ENCODE assay signal across 8 cellular contexts in genomic region chr20:64069614-64070243, GRCh38. TPM values are rescaled to one million over a fixed set of nuclear protein-coding genes. Genes with fewer than 3 reads are reported as not detected.
DNase-seq lines count a peak whose midpoint lies in the region; TF ChIP-seq lines count a peak whose summit lies in the region.

No MANE protein-coding gene starts in this region.

- H3F3A ChIP-seq in neural progenitor cell (ENCODE audit: low read depth) = no peaks in the 10 kb centered on the region

- H2AFZ ChIP-seq in neural progenitor cell (replicated peaks) = no peak overlapping the region

- H3K36me3 ChIP-seq in neural progenitor cell = no peaks in the 10 kb centered on the region

- H3K27me3 Mint-ChIP-seq in chondrocyte (ENCODE audit: low read depth) (no peaks in the 10 kb centered on the region), neural progenitor cell (ENCODE audit: insufficient read depth, low read depth) (peaks cover 4% of the 10 kb centered on the region)

- no peaks in the 10 kb centered on the region for H3K9me3 ChIP-seq in neural progenitor cell (ENCODE audit: low read depth)

- TF ChIP-seq CTCF in chondrocyte (IDR thresholded peaks at IDR 0.05) (peak; percentile 85), neural progenitor cell (IDR thresholded peaks at IDR 0.05) (peak; percentile 83)

- H3K4me3 Mint-ChIP-seq in chondrocyte (ENCODE audit: unreplicated experiment) (no peak overlapping the region), neural progenitor cell (no peak overlapping the region)

- no peaks in the 10 kb centered on the region for H3K4me1 ChIP-seq in neural progenitor cell

- no peak overlapping the region for H3K4me3 ChIP-seq in neural progenitor cell

- no peak overlapping the region for H3K4me2 ChIP-seq in neural progenitor cell

- peaks cover 21% of the 10 kb centered on the region for H4K20me1 ChIP-seq in neural progenitor cell (ENCODE audit: low read depth)

- H3K9ac ChIP-seq in neural progenitor cell = no peak overlapping the region

- H3K36me3 Mint-ChIP-seq in chondrocyte (ENCODE audit: low read depth) (no peaks in the 10 kb centered on the region), neural progenitor cell (no peaks in the 10 kb centered on the region)

- TF ChIP-seq RAD21 in Ishikawa (IDR thresholded peaks at IDR 0.05; ENCODE audit: low read depth) = peak; percentile 25; the same call in 1 of the 2 replicates

- peaks cover 12% of the 10 kb centered on the region for H3K4me1 Mint-ChIP-seq in chondrocyte (ENCODE audit: low read depth)
- peaks cover 10% of the 10 kb centered on the region for H3K4me1 Mint-ChIP-seq in neural progenitor cell

- H3K9me3 Mint-ChIP-seq in chondrocyte (ENCODE audit: low read depth) = no peaks in the 10 kb centered on the region
- H3K9me3 Mint-ChIP-seq in neural progenitor cell = no peaks in the 10 kb centered on the region

- no peaks in the 10 kb centered on the region for H3K79me2 ChIP-seq in neural progenitor cell (ENCODE audit: low read depth)

- no peak for TF ChIP-seq EP300 in Ishikawa (IDR thresholded peaks at IDR 0.05; ENCODE audit: borderline replicate concordance)

- DNase-seq in EH (ENCODE audit: low read depth) (peak; percentile 32), chondrocyte (ENCODE audit: low spot score) (no peak), neural progenitor cell (ENCODE audit: low spot score) (peak; percentile 83), Ammon's horn (ENCODE audit: low spot score) (no peak), NCI-H2081 (lab: John Stamatoyannopoulos, UW) (no peak), mucosa of gallbladder (ENCODE audit: low spot score) (no peak)
- DNase-seq in activated CD4-positive, alpha-beta T cell treated with anti-CD3 and anti-CD28 coated beads for 4 hours = no peak

- H3K27me3 ChIP-seq in neural progenitor cell = no peaks in the 10 kb centered on the region

- H3K27ac Mint-ChIP-seq in chondrocyte (ENCODE audit: unreplicated experiment) = no peak overlapping the region
- no peak overlapping the region for H3K27ac Mint-ChIP-seq in neural progenitor cell

- H3K27ac ChIP-seq in neural progenitor cell = no peak overlapping the region

TF ChIP-seq in Ishikawa, 13 proteins besides CTCF, POLR2A, EP300 and RAD21:
- TF ChIP-seq CREB1 (IDR thresholded peaks at IDR 0.05; ENCODE audit: low read depth) (no peak), FOXM1 (IDR thresholded peaks at IDR 0.05; ENCODE audit: borderline replicate concordance, low read depth) (no peak), REST (IDR thresholded peaks at IDR 0.05; ENCODE audit: low read depth) (no peak), NFIC (IDR thresholded peaks at IDR 0.05) (no peak), TEAD4 (IDR thresholded peaks at IDR 0.05) (no peak), CEBPB (IDR thresholded peaks at IDR 0.05) (no peak), TAF1 (IDR thresholded peaks at IDR 0.05; ENCODE audit: low read depth) (no peak), TCF12 (IDR thresholded peaks at IDR 0.05; ENCODE audit: low read depth) (no peak), YY1 (IDR thresholded peaks at IDR 0.05; ENCODE audit: low read depth) (no peak), ZBTB7A (IDR thresholded peaks at IDR 0.05; ENCODE audit: low read depth) (no peak), MAX (IDR thresholded peaks at IDR 0.05) (no peak), USF1 (IDR thresholded peaks at IDR 0.05) (no peak), EGR1 (IDR thresholded peaks at IDR 0.05) (no peak)

RNA-seq across cellular contexts. Expression of gene TCEA2, which starts 6.7 kb away (rescaled TPM):
- total RNA-seq in chondrocyte = 57.1 to 59.2 TPM (median 57.6 TPM) in 3 replicates
- total RNA-seq in neural progenitor cell (ENCODE audit: low replicate concordance) = 23.2 and 51.2 TPM in 2 replicates
- 64.2 TPM for total RNA-seq in mucosa of gallbladder

RNA-seq across cellular contexts. Expression of gene RGS19, which starts 9.6 kb away (rescaled TPM):
- total RNA-seq in chondrocyte = 15.7 to 18.5 TPM (median 18.1 TPM) in 3 replicates
- total RNA-seq in neural progenitor cell (ENCODE audit: low replicate concordance) = 2.0 and 11.0 TPM in 2 replicates
- total RNA-seq in mucosa of gallbladder = 18.2 TPM

RNA-seq across cellular contexts. Expression of gene OPRL1, which starts 10.2 kb away (rescaled TPM):
- total RNA-seq in chondrocyte (3.2 to 4.6 TPM (median 3.5 TPM) in 3 replicates), neural progenitor cell (ENCODE audit: low replicate concordance) (1.3 and 3.3 TPM in 2 replicates), mucosa of gallbladder (1.7 TPM)

RNA-seq across cellular contexts. Expression of gene LKAAEAR1, which starts 14.5 kb away (rescaled TPM):
- total RNA-seq in chondrocyte (0.55 to 1.4 TPM in 2 of 3 replicates, not detected in the other), neural progenitor cell (ENCODE audit: low replicate concordance) (0.99 TPM in 1 of 2 replicates, not detected in the other), mucosa of gallbladder (not detected)

RNA-seq across cellular contexts. Expression of gene SOX18, which starts 20.3 kb away (rescaled TPM):
- total RNA-seq in chondrocyte (2.1 to 2.8 TPM (median 2.3 TPM) in 3 replicates), neural progenitor cell (ENCODE audit: low replicate concordance) (not detected in 2 replicates), mucosa of gallbladder (30.1 TPM)

Comparison
In these comparisons a context has a peak if more than half of its experiments do, and no peak if none do; other contexts are left out.
1. DNase-seq: peak in EH (single experiment) and neural progenitor cell (single experiment); none in chondrocyte (single experiment), Ammon's horn (single experiment), NCI-H2081 (0 of 2), mucosa of gallbladder (single experiment) and activated CD4-positive, alpha-beta T cell treated with anti-CD3 and anti-CD28 coated beads for 4 hours (0 of 2).